8 cellular contexts compared by ENCODE assay signal in the genomic region with DNA sequence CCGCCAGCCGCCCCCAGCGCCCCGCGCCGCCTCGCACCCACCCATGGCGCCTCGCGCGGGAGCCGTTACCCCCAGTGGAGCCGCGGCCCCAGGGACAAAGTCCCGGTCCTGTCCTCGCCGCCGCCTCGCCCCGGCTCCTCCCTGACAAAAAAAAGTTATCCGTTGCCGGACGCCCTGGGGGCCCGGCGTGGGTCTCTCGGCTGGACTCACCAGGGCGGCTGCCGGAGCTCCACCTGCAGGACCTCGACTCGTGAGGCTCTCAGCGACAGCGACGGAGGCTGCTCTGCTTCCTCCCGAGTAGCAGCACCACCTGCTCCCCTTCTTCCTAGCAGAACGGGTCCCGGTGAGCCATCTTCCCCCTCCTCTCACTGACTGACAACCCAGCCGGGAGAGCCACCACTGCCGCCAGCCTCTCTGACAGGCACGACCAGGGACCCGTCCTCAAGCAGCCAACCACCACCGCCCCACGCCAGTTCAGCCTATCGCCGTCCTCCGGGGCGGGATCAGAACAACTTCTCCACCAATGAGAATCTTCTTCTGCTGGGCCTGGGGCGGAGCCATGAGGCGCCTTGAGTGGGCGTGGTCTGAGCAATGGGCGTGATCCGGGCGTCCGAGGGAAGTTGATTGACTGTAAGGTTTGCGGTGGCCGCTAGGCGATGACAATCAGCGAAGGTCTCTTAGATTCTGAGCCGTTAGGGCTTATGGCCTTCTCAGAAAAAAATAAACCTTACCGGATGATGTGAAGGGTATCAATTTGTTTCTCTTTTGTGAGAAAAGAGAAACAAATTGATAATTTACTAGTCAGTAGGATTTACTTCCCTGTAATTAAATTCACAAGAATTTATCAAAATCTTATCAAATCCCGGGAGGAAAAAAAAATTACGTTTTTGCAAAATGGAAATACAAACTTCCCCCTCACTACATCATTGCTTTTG. TPM values are rescaled to one million over a fixed set of nuclear protein-coding genes. Genes with fewer than 3 reads are reported as not detected.
A peak's percentile ranks its signal among the peaks of the same experiment; 100 is the strongest.
DNase-seq lines count a peak whose midpoint lies in the region; ATAC-seq and TF ChIP-seq lines count a peak whose summit lies in the region.

Gene HYCC1, minus strand, starts transcription at position 416 of the 935 bp plus-strand sequence. CDS start 23,019 bp downstream, outside the sequence.

- CTCF ChIA-PET in CD4-positive, alpha-beta T cell (lab: Charles Lee) = no interaction called here

- peaks cover 5% of the 10 kb centered on the region for H3K36me3 Mint-ChIP-seq in CD4-positive, alpha-beta T cell (ENCODE audit: low read depth)

- POLR2A ChIA-PET in CD4-positive, alpha-beta T cell (lab: Charles Lee) = interaction anchor here (1.3 to 1.7 kb wide), 2 partner anchors 92 to 285 kb away, joined by 4 to 8 read pairs; partner anchors contain the start of genes KLHL7 and MALSU1

- peak; percentile 97 to 99 (median 98) for DNase-seq in CD4-positive, alpha-beta T cell
- peak; percentile 98 for DNase-seq in NCI-H774 (lab: John Stamatoyannopoulos, UW)
- DNase-seq in activated CD4-positive, alpha-beta T cell treated with anti-CD3 and anti-CD28 coated beads, Interleukin-2, amount 50 U/mL, for 48 hours = peak; percentile 99
- DNase-seq in dorsolateral prefrontal cortex = peak; percentile 88 to 100 (median 99)
- DNase-seq in right lobe of liver = peak; percentile 99
- DNase-seq in stimulated activated CD4-positive, alpha-beta T cell treated with anti-CD3 and anti-CD28 coated beads, Interleukin-4, amount 100 ng/mL, for 4 hours = peak; percentile 95 to 99

- H3K4me3 Mint-ChIP-seq in CD4-positive, alpha-beta T cell = peak within 1 kb of the TSS; percentile 99

- ATAC-seq in CD4-positive, alpha-beta T cell (ENCODE audit: poor library complexity) = peak; percentile 96
- ATAC-seq in GM19397 (IDR thresholded peaks at IDR 0.05; ENCODE audit: unreplicated experiment) (peak; percentile 94), HG03571 (IDR thresholded peaks at IDR 0.05; ENCODE audit: unreplicated experiment) (peak; percentile 96), right lobe of liver (peak; percentile 98 to 100 (median 98))

- H3K4me1 ChIP-seq in right lobe of liver = peaks cover 0 to 23% (median 3%) of the 10 kb centered on the region in 4 donors

- H3K27me3 Mint-ChIP-seq in CD4-positive, alpha-beta T cell = no peaks in the 10 kb centered on the region

- TF ChIP-seq CTCF in CD4-positive, alpha-beta T cell (IDR thresholded peaks at IDR 0.05) = peak; percentile 65
- TF ChIP-seq CTCF in dorsolateral prefrontal cortex (IDR thresholded peaks at IDR 0.05 in 54 of 56, conservative IDR thresholded peaks at IDR 0.05 in 2 of 56; ENCODE audit: low read depth in 1 of 56, partially characterized antibody in 56 of 56) (peak; percentile 36 to 85 (median 73)), right lobe of liver (IDR thresholded peaks at IDR 0.05) (peak; percentile 54 to 75 (median 56))

- H3K27ac ChIP-seq in CD4-positive, alpha-beta T cell (ENCODE audit: low read depth, low read length) = peak within 1 kb of the TSS; percentile 44
- H3K27ac ChIP-seq in dorsolateral prefrontal cortex = peak within 1 kb of the TSS in 55 of 59 donors; percentile 4 to 89 (median 70)
- H3K27ac ChIP-seq in right lobe of liver = peak within 1 kb of the TSS; percentile 51 to 69 (median 60)

- no peaks in the 10 kb centered on the region for H3K36me3 ChIP-seq in right lobe of liver

- no peaks in the 10 kb centered on the region for H3K9me3 ChIP-seq in CD4-positive, alpha-beta T cell (ENCODE audit: control insufficient read depth, low read length)
- H3K9me3 ChIP-seq in right lobe of liver = no peaks in the 10 kb centered on the region

- H3K27me3 ChIP-seq in CD4-positive, alpha-beta T cell (ENCODE audit: control insufficient read depth, insufficient read depth, low read length) = no peaks in the 10 kb centered on the region
- H3K27me3 ChIP-seq in dorsolateral prefrontal cortex (no peaks in the 10 kb centered on the region), right lobe of liver (no peaks in the 10 kb centered on the region)

- WGBS in right lobe of liver (ENCODE audit: insufficient coverage, low coverage, low lambda C conversion rate, missing lambda C conversion rate) = 3% methylated on average over 20 of the region's 61 CpGs

- H3K4me1 Mint-ChIP-seq in CD4-positive, alpha-beta T cell (ENCODE audit: low read depth) = peaks cover 24% of the 10 kb centered on the region

- peak within 1 kb of the TSS; percentile 83 for H3K27ac Mint-ChIP-seq in CD4-positive, alpha-beta T cell

- H3K9me3 Mint-ChIP-seq in CD4-positive, alpha-beta T cell = no peaks in the 10 kb centered on the region

- peak within 1 kb of the TSS; percentile 58 to 96 (median 83) for H3K4me3 ChIP-seq in dorsolateral prefrontal cortex
- H3K4me3 ChIP-seq in right lobe of liver = peak within 1 kb of the TSS; percentile 82 to 83 (median 83)

- peak; percentile 98 for TF ChIP-seq POLR2A in right lobe of liver (IDR thresholded peaks at IDR 0.05)

- intact Hi-C loops in CD4-positive, alpha-beta T cell (cut with DNase I, micrococcal nuclease) = loop anchor here (2.0 to 10.0 kb wide), 12 partner anchors 39 to 1589 kb away; partner anchors contain the start of genes TOMM7 (in 2 of the 2), CCDC126 (in 1 of the 2), IGF2BP3 (in 1 of the 2) and KLHL7 (in 1 of the 2)
- intact Hi-C loops in dorsolateral prefrontal cortex (cut with DNase I) = loop anchor here in 1 of 2 donors (5.0 kb wide), 2 partner anchors 93 to 192 kb away; partner anchors contain the start of genes KLHL7 and TOMM7
- intact Hi-C loops in right lobe of liver (cut with DNase I) = no loop called here

RNA-seq across cellular contexts. Expression of gene HYCC1, which starts in this region (rescaled TPM):
- 10 to 100 TPM; 12.4 to 13.1 TPM for total RNA-seq in CD4-positive, alpha-beta T cell
- total RNA-seq in dorsolateral prefrontal cortex (10 to 100 TPM; 14.8 to 47.6 (median 26.6) TPM), right lobe of liver (10 to 100 TPM in 5 of 6 experiments, 1 to 10 TPM in 1; 8.1 to 15.4 (median 13.9) TPM)

Comparison
In these comparisons a context has a peak if more than half of its experiments do, and no peak if none do; other contexts are left out.
1. Peak in every context shown above with its lines: DNase-seq, ATAC-seq, H3K4me3 ChIP-seq and H3K27ac ChIP-seq.
2. intact Hi-C loops: an anchor here in CD4-positive, alpha-beta T cell (2.0 to 10.0 kb wide); none called in right lobe of liver.